Comparison of ENCODE assay signal across 12 cellular contexts in the genomic region with DNA sequence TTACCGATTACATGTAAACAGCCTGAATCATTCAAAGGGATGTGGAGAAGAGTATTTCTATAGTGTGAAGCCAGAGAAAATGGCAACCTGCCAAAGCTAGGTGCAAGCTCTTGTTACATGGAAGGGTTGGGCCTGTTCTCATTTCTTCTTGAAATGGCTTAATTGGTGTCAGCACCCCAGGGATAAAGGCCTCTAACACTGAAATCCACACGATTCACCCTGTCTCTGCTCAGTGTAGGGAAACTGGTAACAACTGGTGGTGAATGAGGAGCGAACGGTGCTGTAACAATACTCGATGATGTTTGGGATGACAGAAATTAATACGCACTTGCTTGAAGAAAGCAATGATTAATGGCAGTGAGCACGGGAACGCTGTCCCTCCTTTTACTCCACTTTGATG. TPM values are rescaled to one million over a fixed set of nuclear protein-coding genes. Genes with fewer than 3 reads are reported as not detected.
DNase-seq lines count a peak whose midpoint lies in the region; ATAC-seq and TF ChIP-seq lines count a peak whose summit lies in the region.
"Had no signal": no experiment of that assay in that cellular context is flagged by ENCODE, and none has a peak within 500 bp of the region (broad histone marks: within the 10 kb centered on the region; RNA-seq: fewer than 3 reads in every experiment).

No MANE protein-coding gene starts in this region.

- no peak for TF ChIP-seq CTCF in brain (conservative IDR thresholded peaks at IDR 0.05)

- DNase-seq in NCI-H2227 treated with DMSO at 0.1 percent for 48 hours (lab: John Stamatoyannopoulos, UW) (peak; percentile 89), pons (ENCODE audit: low spot score) (peak; percentile 78), occipital lobe (lab: John Stamatoyannopoulos, UW) (no peak)
- DNase-seq in effector CD8-positive, alpha-beta T cell (lab: John Stamatoyannopoulos, UW) = no peak
- DNase-seq in activated naive CD4-positive, alpha-beta T cell treated with Interleukin-2 at 50 U/mL for 16 hours = no peak
- DNase-seq: activated CD4-positive, CD25-positive, alpha-beta regulatory T cell treated with anti-CD3 and anti-CD28 coated beads, Interleukin-2, amount 50 U/mL, for 72 hours; H7; mesendoderm had no signal

- H3K27ac Mint-ChIP-seq in brain = peak overlapping the region in 4 of 5 experiments; percentile 40 to 96 (median 84)
- H3K27ac Mint-ChIP-seq: dendritic cell treated with granulocyte-macrophage colony-stimulating factor and Interleukin-4, amounts not matched to agents 40 ng/mL and 50 ng/mL, for 4 days had no signal

- no peak for TF ChIP-seq RAD21 in Ishikawa (IDR thresholded peaks at IDR 0.05; ENCODE audit: low read depth)

- peaks cover 0 to 5% (median 3%) of the 10 kb centered on the region in 5 experiments for H3K9me3 Mint-ChIP-seq in brain
- H3K9me3 Mint-ChIP-seq: dendritic cell treated with granulocyte-macrophage colony-stimulating factor and Interleukin-4, amounts not matched to agents 40 ng/mL and 50 ng/mL, for 4 days had no signal

- H3K4me1 Mint-ChIP-seq in brain = peaks cover 89% of the 10 kb centered on the region

- H3K36me3 Mint-ChIP-seq in brain = peaks cover 14% of the 10 kb centered on the region

- H3K27me3 Mint-ChIP-seq in brain = no peaks in the 10 kb centered on the region
- H3K27me3 Mint-ChIP-seq: dendritic cell treated with granulocyte-macrophage colony-stimulating factor and Interleukin-4, amounts not matched to agents 40 ng/mL and 50 ng/mL, for 4 days had no signal

- no peak for ATAC-seq in HG03097 (IDR thresholded peaks at IDR 0.05; ENCODE audit: low FRiP score, unreplicated experiment)

- TF ChIP-seq EP300 in Ishikawa (IDR thresholded peaks at IDR 0.05; ENCODE audit: borderline replicate concordance) = no peak

- H3K4me3 Mint-ChIP-seq in brain = peak overlapping the region; percentile 52 to 81 (median 73)
- H3K4me3 Mint-ChIP-seq: dendritic cell treated with granulocyte-macrophage colony-stimulating factor and Interleukin-4, amounts not matched to agents 40 ng/mL and 50 ng/mL, for 4 days had no signal

TF ChIP-seq in Ishikawa, 13 proteins besides CTCF, POLR2A, EP300 and RAD21:
- TF ChIP-seq ZBTB7A (IDR thresholded peaks at IDR 0.05; ENCODE audit: low read depth) (no peak), TCF12 (IDR thresholded peaks at IDR 0.05; ENCODE audit: low read depth) (0 out of 2 replicates have a peak, but pooled peaks have one; percentile 41), CREB1 (IDR thresholded peaks at IDR 0.05; ENCODE audit: low read depth) (no peak), YY1 (IDR thresholded peaks at IDR 0.05; ENCODE audit: low read depth) (no peak), EGR1 (IDR thresholded peaks at IDR 0.05) (no peak), CEBPB (IDR thresholded peaks at IDR 0.05) (0 out of 2 replicates have a peak, but pooled peaks have one; percentile 3), TAF1 (IDR thresholded peaks at IDR 0.05; ENCODE audit: low read depth) (no peak), TEAD4 (IDR thresholded peaks at IDR 0.05) (no peak), FOXM1 (IDR thresholded peaks at IDR 0.05; ENCODE audit: borderline replicate concordance, low read depth) (no peak), NFIC (IDR thresholded peaks at IDR 0.05) (peak; percentile 87)
- TF ChIP-seq, protein P1, sequence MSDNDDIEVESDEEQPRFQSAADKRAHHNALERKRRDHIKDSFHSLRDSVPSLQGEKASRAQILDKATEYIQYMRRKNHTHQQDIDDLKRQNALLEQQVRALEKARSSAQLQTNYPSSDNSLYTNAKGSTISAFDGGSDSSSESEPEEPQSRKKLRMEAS (IDR thresholded peaks at IDR 0.05) = no peak
- TF ChIP-seq, protein P2, sequence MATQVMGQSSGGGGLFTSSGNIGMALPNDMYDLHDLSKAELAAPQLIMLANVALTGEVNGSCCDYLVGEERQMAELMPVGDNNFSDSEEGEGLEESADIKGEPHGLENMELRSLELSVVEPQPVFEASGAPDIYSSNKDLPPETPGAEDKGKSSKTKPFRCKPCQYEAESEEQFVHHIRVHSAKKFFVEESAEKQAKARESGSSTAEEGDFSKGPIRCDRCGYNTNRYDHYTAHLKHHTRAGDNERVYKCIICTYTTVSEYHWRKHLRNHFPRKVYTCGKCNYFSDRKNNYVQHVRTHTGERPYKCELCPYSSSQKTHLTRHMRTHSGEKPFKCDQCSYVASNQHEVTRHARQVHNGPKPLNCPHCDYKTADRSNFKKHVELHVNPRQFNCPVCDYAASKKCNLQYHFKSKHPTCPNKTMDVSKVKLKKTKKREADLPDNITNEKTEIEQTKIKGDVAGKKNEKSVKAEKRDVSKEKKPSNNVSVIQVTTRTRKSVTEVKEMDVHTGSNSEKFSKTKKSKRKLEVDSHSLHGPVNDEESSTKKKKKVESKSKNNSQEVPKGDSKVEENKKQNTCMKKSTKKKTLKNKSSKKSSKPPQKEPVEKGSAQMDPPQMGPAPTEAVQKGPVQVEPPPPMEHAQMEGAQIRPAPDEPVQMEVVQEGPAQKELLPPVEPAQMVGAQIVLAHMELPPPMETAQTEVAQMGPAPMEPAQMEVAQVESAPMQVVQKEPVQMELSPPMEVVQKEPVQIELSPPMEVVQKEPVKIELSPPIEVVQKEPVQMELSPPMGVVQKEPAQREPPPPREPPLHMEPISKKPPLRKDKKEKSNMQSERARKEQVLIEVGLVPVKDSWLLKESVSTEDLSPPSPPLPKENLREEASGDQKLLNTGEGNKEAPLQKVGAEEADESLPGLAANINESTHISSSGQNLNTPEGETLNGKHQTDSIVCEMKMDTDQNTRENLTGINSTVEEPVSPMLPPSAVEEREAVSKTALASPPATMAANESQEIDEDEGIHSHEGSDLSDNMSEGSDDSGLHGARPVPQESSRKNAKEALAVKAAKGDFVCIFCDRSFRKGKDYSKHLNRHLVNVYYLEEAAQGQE (IDR thresholded peaks at IDR 0.05; ENCODE audit: low read depth) = no peak
- TF ChIP-seq, protein P3, sequence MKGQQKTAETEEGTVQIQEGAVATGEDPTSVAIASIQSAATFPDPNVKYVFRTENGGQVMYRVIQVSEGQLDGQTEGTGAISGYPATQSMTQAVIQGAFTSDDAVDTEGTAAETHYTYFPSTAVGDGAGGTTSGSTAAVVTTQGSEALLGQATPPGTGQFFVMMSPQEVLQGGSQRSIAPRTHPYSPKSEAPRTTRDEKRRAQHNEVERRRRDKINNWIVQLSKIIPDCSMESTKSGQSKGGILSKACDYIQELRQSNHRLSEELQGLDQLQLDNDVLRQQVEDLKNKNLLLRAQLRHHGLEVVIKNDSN (IDR thresholded peaks at IDR 0.05) = no peak

RNA-seq across cellular contexts. Expression of a gene that starts 16.2 kb away (rescaled TPM):
- polyA plus RNA-seq in brain (ENCODE audit: insufficient read depth, low read depth, low replicate concordance) = 13.1 TPM
- 14.3 TPM for total RNA-seq in occipital lobe

RNA-seq across cellular contexts. Expression of a gene that starts 56.4 kb away (rescaled TPM):
- polyA plus RNA-seq in brain (ENCODE audit: insufficient read depth, low read depth, low replicate concordance) = 87.1 TPM
- total RNA-seq in occipital lobe = 37.6 TPM

Comparison
In these comparisons a context has a peak if more than half of its experiments do, and no peak if none do; other contexts are left out.
1. DNase-seq: peak in NCI-H2227 treated with DMSO at 0.1 percent for 48 hours (single experiment) and pons (single experiment); none in effector CD8-positive, alpha-beta T cell (single experiment), occipital lobe (single experiment) and activated naive CD4-positive, alpha-beta T cell treated with Interleukin-2 at 50 U/mL for 16 hours (single experiment).